Comparison of ENCODE assay signal across 19 cellular contexts in genomic region chr22:43521716-43522115, GRCh38.
DNase-seq lines count a peak whose midpoint lies in the region; ATAC-seq and TF ChIP-seq lines count a peak whose summit lies in the region.
"Had no signal": no experiment of that assay in that cellular context is flagged by ENCODE, and none has a peak within 500 bp of the region (broad histone marks: within the 10 kb centered on the region; RNA-seq: fewer than 3 reads in every experiment).

No MANE protein-coding gene starts in this region.

- no peak overlapping the region for H2AK5ac ChIP-seq in mesendoderm (ENCODE audit: low read length)

- H3K9me2 ChIP-seq in PC-3 (replicated peaks; ENCODE audit: low read length): no peaks in the 10 kb centered on the region

- no peaks in the 10 kb centered on the region for H3K79me2 ChIP-seq in PC-3 (ENCODE audit: low read length)
- H3K79me2 ChIP-seq in mesendoderm (ENCODE audit: control insufficient read depth, insufficient read depth, low read length): no peaks in the 10 kb centered on the region

- no peak overlapping the region for H3K56ac ChIP-seq in mesendoderm (ENCODE audit: low read length)

- no peak overlapping the region for H3K18ac ChIP-seq in mesendoderm (ENCODE audit: low read length)

- H4K5ac ChIP-seq in mesendoderm (ENCODE audit: low read length): no peak overlapping the region

- no CpG with 5 or more reads among the region's 6 CpGs for WGBS in mesendoderm (ENCODE audit: extremely low coverage, insufficient coverage, low lambda C conversion rate)

- CTCF ChIA-PET in PC-3 (lab: Charles Lee): interaction anchor here (0.7 kb wide), 1 partner anchor 532 kb away, joined by 8 read pairs; no protein-coding TSS in a partner anchor

- no peak for TF ChIP-seq CTCF in PC-3 (conservative IDR thresholded peaks at IDR 0.05; ENCODE audit: low read depth, low read length)
- no peak for TF ChIP-seq CTCF in epithelial cell of esophagus (IDR thresholded peaks at IDR 0.05; ENCODE audit: insufficient read depth, low read depth, low read length, missing control alignments)

- H3K4me2 ChIP-seq in PC-3 (ENCODE audit: low read length) (no peak overlapping the region), mesendoderm (ENCODE audit: low read length) (no peak overlapping the region)
- H3K4me2 ChIP-seq: GM23338 had no signal

- no peak overlapping the region for H3K23ac ChIP-seq in mesendoderm (ENCODE audit: low read length)

- DNase-seq in DMS53 treated with DMSO at 0.1 percent for 48 hours (lab: John Stamatoyannopoulos, UW; ENCODE audit: unreplicated experiment): peak; percentile 19
- peak; percentile 85 for DNase-seq in PC-3
- DNase-seq in epithelial cell of esophagus (ENCODE audit: low read depth): peak; percentile 91
- DNase-seq in mesendoderm: peak; percentile 37
- no peak for DNase-seq in NCI-H1694 (lab: John Stamatoyannopoulos, UW)
- DNase-seq in hypothalamus (lab: John Stamatoyannopoulos, UW): no peak
- DNase-seq in NCI-H345 (lab: John Stamatoyannopoulos, UW): no peak
- DNase-seq: AML-193, DND-41, GDM1, Kasumi-1, NCI-H1105 treated with DMSO at 0.1 percent for 48 hours, NCI-H187, NCI-H226, NCI-H524 treated with DMSO at 0.1 percent for 48 hours had no signal

- POLR2A ChIA-PET in PC-3 (lab: Charles Lee; ENCODE audit: unreplicated experiment): no interaction called here

- H2BK15ac ChIP-seq in mesendoderm (replicated peaks; ENCODE audit: low read depth): no peak overlapping the region

- H3K27ac ChIP-seq in PC-3 (ENCODE audit: low read length) (peak overlapping the region; percentile 55; the same call in 1 of the 2 replicates), mesendoderm (ENCODE audit: low read depth, low read length) (no peak overlapping the region)
- H3K27ac ChIP-seq: C4-2B had no signal

- peaks cover 16% of the 10 kb centered on the region for H3K4me1 ChIP-seq in PC-3 (ENCODE audit: insufficient read depth, low read length)
- H3K4me1 ChIP-seq in mesendoderm (ENCODE audit: control insufficient read depth, low read depth, low read length): no peaks in the 10 kb centered on the region

- H4K8ac ChIP-seq in mesendoderm (ENCODE audit: low read depth, low read length): no peak overlapping the region

- H3K36me3 ChIP-seq in PC-3 (ENCODE audit: low read depth, low read length) (no peaks in the 10 kb centered on the region), mesendoderm (ENCODE audit: control insufficient read depth, insufficient read depth, low read length) (no peaks in the 10 kb centered on the region)

- ATAC-seq in PC-3 (peak; percentile 82), GM18861 (IDR thresholded peaks at IDR 0.05; ENCODE audit: unreplicated experiment) (no peak)
- ATAC-seq: GM23338, HCT116 had no signal

- no peaks in the 10 kb centered on the region for H3K79me1 ChIP-seq in mesendoderm (ENCODE audit: low read length)

- H3F3A ChIP-seq in PC-3 (ENCODE audit: low read length, unreplicated experiment): no peaks in the 10 kb centered on the region

- no peak overlapping the region for H2AFZ ChIP-seq in PC-3 (ENCODE audit: low read length)
- H2AFZ ChIP-seq: GM23338 had no signal

- H3K27me3 ChIP-seq in PC-3 (ENCODE audit: low read length): no peaks in the 10 kb centered on the region
- H3K27me3 ChIP-seq in mesendoderm (ENCODE audit: insufficient read depth, low read length, poor library complexity): no peaks in the 10 kb centered on the region

- intact Hi-C loops in PC-3 (cut with micrococcal nuclease): no loop called here

- no TSS peak for BruUV-seq in PC-3 (replicated peaks; lab: Mats Ljungman, UMichigan)

- no peak overlapping the region for H2BK120ac ChIP-seq in mesendoderm (ENCODE audit: low read depth, low read length)

- no peak overlapping the region for H3K4ac ChIP-seq in mesendoderm (ENCODE audit: low read depth, low read length)

- H3K9ac ChIP-seq in PC-3 (ENCODE audit: low read length) (no peak overlapping the region), mesendoderm (ENCODE audit: low read length) (no peak overlapping the region)

- H4K20me1 ChIP-seq in PC-3 (ENCODE audit: low read length): no peaks in the 10 kb centered on the region

- H3K4me3 ChIP-seq in PC-3 (ENCODE audit: low read length) (no peak overlapping the region), epithelial cell of esophagus (ENCODE audit: low read length) (no peak overlapping the region), mesendoderm (ENCODE audit: low read length) (no peak overlapping the region)
- H3K4me3 ChIP-seq: GM23338 had no signal

- no peaks in the 10 kb centered on the region for H3K9me3 ChIP-seq in PC-3 (ENCODE audit: low read length)

- H2BK5ac ChIP-seq in mesendoderm (ENCODE audit: low read length): no peak overlapping the region

Comparison
In these comparisons a context has a peak if more than half of its experiments do, and no peak if none do; other contexts are left out.
1. DNase-seq: peak in DMS53 treated with DMSO at 0.1 percent for 48 hours (single experiment), PC-3 (single experiment), epithelial cell of esophagus (single experiment) and mesendoderm (single experiment); none in NCI-H1694 (single experiment), hypothalamus (0 of 51) and NCI-H345 (single experiment).